In the genomic region with DNA sequence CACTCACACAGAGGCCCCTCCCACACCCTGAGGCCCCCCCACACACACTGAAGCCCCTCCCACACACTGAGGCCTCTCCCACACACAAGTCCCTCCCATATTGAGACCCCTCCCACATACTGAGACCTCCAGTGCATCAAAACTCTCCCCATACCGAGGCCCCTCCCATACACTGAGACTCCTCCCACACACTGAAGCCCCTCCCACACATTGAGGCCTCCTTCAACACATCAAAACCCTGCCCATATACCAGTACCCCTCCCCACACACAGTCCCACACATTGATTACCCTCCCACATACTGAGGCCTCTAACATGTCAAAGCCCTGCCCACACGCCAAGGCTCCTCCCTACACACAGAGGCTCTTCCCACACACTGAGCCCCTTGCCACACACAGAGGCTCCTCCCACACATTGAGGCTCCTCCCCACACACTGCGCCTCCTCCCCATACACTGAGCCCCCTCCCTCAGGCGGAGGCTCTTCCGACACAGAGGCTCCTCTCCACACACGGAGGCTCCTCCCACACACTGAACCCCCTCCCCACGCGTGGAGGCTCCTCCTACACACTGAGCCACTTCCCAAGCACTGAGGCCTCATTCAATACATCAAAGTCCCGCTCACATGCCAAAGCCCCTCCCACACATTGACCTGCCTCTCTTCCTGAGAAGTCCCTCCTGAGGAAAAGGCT, we compare ENCODE assay signal across 18 cellular contexts.
A peak's percentile ranks its signal among the peaks of the same experiment; 100 is the strongest.
DNase-seq lines count a peak whose midpoint lies in the region; ATAC-seq and TF ChIP-seq lines count a peak whose summit lies in the region.
"Had no signal": no experiment of that assay in that cellular context is flagged by ENCODE, and none has a peak within 500 bp of the region (broad histone marks: within the 10 kb centered on the region; RNA-seq: fewer than 3 reads in every experiment).

No MANE protein-coding gene starts in this region.

- CTCF ChIA-PET in activated CD8-positive, alpha-beta T cell treated with anti-CD3 and anti-CD28 coated beads for 36 hours (lab: Charles Lee) = no interaction called here
- CTCF ChIA-PET in activated CD8-positive, alpha-beta T cell treated with anti-CD3 and anti-CD28 coated beads, Interleukin-2, amount 10 ng/mL, durations not matched to agents 7 days and 5 days (lab: Charles Lee) = no interaction called here
- CTCF ChIA-PET in CD8-positive, alpha-beta T cell (lab: Charles Lee) = no interaction called here
- CTCF ChIA-PET in Calu3 (lab: Charles Lee) = no interaction called here

- DNase-seq in activated CD8-positive, alpha-beta T cell treated with anti-CD3 and anti-CD28 coated beads for 36 hours = no peak
- no peak for DNase-seq in activated CD8-positive, alpha-beta T cell treated with anti-CD3 and anti-CD28 coated beads, Interleukin-2, amount 10 ng/mL, durations not matched to agents 7 days and 5 days
- DNase-seq in SK-N-DZ (ENCODE audit: low spot score) = peak; percentile 24
- DNase-seq in iPS DF 6.9 (ENCODE audit: low read depth, low spot score) = peak; percentile 22
- DNase-seq in osteocyte (ENCODE audit: extremely low spot score, unreplicated experiment) = peak; percentile 67
- DNase-seq in CD8-positive, alpha-beta T cell = no peak
- no peak for DNase-seq in HUDEP-2 (lab: John Stamatoyannopoulos, UW; ENCODE audit: unreplicated experiment in 76 of 76)
- DNase-seq in Calu3 = no peak
- DNase-seq: C1 segment of cervical spinal cord, COR-L47, Karpas-422, NCI-H1417 treated with DMSO at 0.1 percent for 48 hours, NCI-H2029 treated with DMSO at 0.1 percent for 48 hours, NCI-H2227 treated with DMSO at 0.1 percent for 48 hours, NCI-H526, OCI-M1, RPMI8226 had no signal

- POLR2A ChIA-PET in activated CD8-positive, alpha-beta T cell treated with anti-CD3 and anti-CD28 coated beads for 36 hours (lab: Charles Lee) = no interaction called here
- POLR2A ChIA-PET in activated CD8-positive, alpha-beta T cell treated with anti-CD3 and anti-CD28 coated beads, Interleukin-2, amount 10 ng/mL, durations not matched to agents 7 days and 5 days (lab: Charles Lee) = no interaction called here
- POLR2A ChIA-PET in CD8-positive, alpha-beta T cell (lab: Charles Lee) = no interaction called here

- intact Hi-C loops in activated CD8-positive, alpha-beta T cell treated with anti-CD3 and anti-CD28 coated beads for 36 hours (cut with micrococcal nuclease) = no loop called here
- intact Hi-C loops in CD8-positive, alpha-beta T cell (cut with DNase I, micrococcal nuclease) = no loop called here
- intact Hi-C loops in Calu3 (cut with micrococcal nuclease; ENCODE audit: unreplicated experiment) = no loop called here

- no peaks in the 10 kb centered on the region; the same call in 1 of the 2 replicates for H3K4me1 ChIP-seq in iPS DF 6.9 (ENCODE audit: control insufficient read depth, insufficient read depth, low read length)
- no peaks in the 10 kb centered on the region for H3K4me1 ChIP-seq in CD8-positive, alpha-beta T cell (ENCODE audit: insufficient read depth, low read length)

- no peaks in the 10 kb centered on the region for H3K27me3 ChIP-seq in iPS DF 6.9 (ENCODE audit: control insufficient read depth, insufficient read depth, low read length)
- H3K27me3 ChIP-seq in CD8-positive, alpha-beta T cell (ENCODE audit: insufficient read depth, low read length) = no peaks in the 10 kb centered on the region

- no TSS peak for BruUV-seq in Calu3 (replicated peaks; lab: Mats Ljungman, UMichigan)

- H3K4me3 Mint-ChIP-seq in activated CD8-positive, alpha-beta T cell treated with anti-CD3 and anti-CD28 coated beads for 36 hours = no peak overlapping the region
- no peak overlapping the region for H3K4me3 Mint-ChIP-seq in activated CD8-positive, alpha-beta T cell treated with anti-CD3 and anti-CD28 coated beads, Interleukin-2, amount 10 ng/mL, durations not matched to agents 7 days and 5 days
- H3K4me3 Mint-ChIP-seq in osteocyte (ENCODE audit: unreplicated experiment) = no peak overlapping the region
- H3K4me3 Mint-ChIP-seq in CD8-positive, alpha-beta T cell = no peak overlapping the region
- no peak overlapping the region for H3K4me3 Mint-ChIP-seq in Calu3 (ENCODE audit: low read depth, unreplicated experiment)

- no peaks in the 10 kb centered on the region for H3K9me3 ChIP-seq in iPS DF 6.9 (ENCODE audit: control insufficient read depth, insufficient read depth, low read length)
- H3K9me3 ChIP-seq in CD8-positive, alpha-beta T cell (ENCODE audit: low read length) = no peaks in the 10 kb centered on the region

- ATAC-seq in activated CD8-positive, alpha-beta T cell treated with anti-CD3 and anti-CD28 coated beads for 36 hours = peak; percentile 39
- ATAC-seq in activated CD8-positive, alpha-beta T cell treated with anti-CD3 and anti-CD28 coated beads, Interleukin-2, amount 10 ng/mL, durations not matched to agents 7 days and 5 days = no peak
- ATAC-seq in CD8-positive, alpha-beta T cell = no peak
- ATAC-seq: HepG2 had no signal

- peaks cover 12% of the 10 kb centered on the region for H3K27me3 Mint-ChIP-seq in activated CD8-positive, alpha-beta T cell treated with anti-CD3 and anti-CD28 coated beads for 36 hours
- peaks cover 2% of the 10 kb centered on the region for H3K27me3 Mint-ChIP-seq in activated CD8-positive, alpha-beta T cell treated with anti-CD3 and anti-CD28 coated beads, Interleukin-2, amount 10 ng/mL, durations not matched to agents 7 days and 5 days (ENCODE audit: low read depth)
- H3K27me3 Mint-ChIP-seq in osteocyte (ENCODE audit: unreplicated experiment) (peaks cover 29% of the 10 kb centered on the region), Calu3 (ENCODE audit: unreplicated experiment) (peaks cover 40% of the 10 kb centered on the region)
- H3K27me3 Mint-ChIP-seq in CD8-positive, alpha-beta T cell (ENCODE audit: low read depth) = peaks cover 21% of the 10 kb centered on the region

- no peaks in the 10 kb centered on the region for H3K4me1 Mint-ChIP-seq in activated CD8-positive, alpha-beta T cell treated with anti-CD3 and anti-CD28 coated beads for 36 hours (ENCODE audit: low read depth)
- H3K4me1 Mint-ChIP-seq in activated CD8-positive, alpha-beta T cell treated with anti-CD3 and anti-CD28 coated beads, Interleukin-2, amount 10 ng/mL, durations not matched to agents 7 days and 5 days (ENCODE audit: low read depth) = no peaks in the 10 kb centered on the region
- H3K4me1 Mint-ChIP-seq in osteocyte (ENCODE audit: unreplicated experiment) = no peaks in the 10 kb centered on the region
- H3K4me1 Mint-ChIP-seq in CD8-positive, alpha-beta T cell (ENCODE audit: low read depth) = no peaks in the 10 kb centered on the region
- no peaks in the 10 kb centered on the region for H3K4me1 Mint-ChIP-seq in Calu3 (ENCODE audit: low read depth, unreplicated experiment)

- TF ChIP-seq CTCF in activated CD8-positive, alpha-beta T cell treated with anti-CD3 and anti-CD28 coated beads for 36 hours (IDR thresholded peaks at IDR 0.05) = no peak
- TF ChIP-seq CTCF in osteocyte (IDR thresholded peaks at IDR 0.05) (no peak), Calu3 (IDR thresholded peaks at IDR 0.05; ENCODE audit: unreplicated experiment) (no peak)
- no peak for TF ChIP-seq CTCF in CD8-positive, alpha-beta T cell (IDR thresholded peaks at IDR 0.05)

- no peak overlapping the region for H3K27ac Mint-ChIP-seq in activated CD8-positive, alpha-beta T cell treated with anti-CD3 and anti-CD28 coated beads for 36 hours
- no peak overlapping the region for H3K27ac Mint-ChIP-seq in activated CD8-positive, alpha-beta T cell treated with anti-CD3 and anti-CD28 coated beads, Interleukin-2, amount 10 ng/mL, durations not matched to agents 7 days and 5 days
- H3K27ac Mint-ChIP-seq in osteocyte (ENCODE audit: unreplicated experiment) = no peak overlapping the region
- H3K27ac Mint-ChIP-seq in CD8-positive, alpha-beta T cell = no peak overlapping the region
- no peak overlapping the region for H3K27ac Mint-ChIP-seq in Calu3 (ENCODE audit: unreplicated experiment)

- no CpG with 5 or more reads among the region's 9 CpGs for WGBS in iPS DF 6.9 (ENCODE audit: insufficient coverage, insufficient read length)

- peaks cover 6% of the 10 kb centered on the region for H3K9me3 Mint-ChIP-seq in activated CD8-positive, alpha-beta T cell treated with anti-CD3 and anti-CD28 coated beads for 36 hours
- H3K9me3 Mint-ChIP-seq in activated CD8-positive, alpha-beta T cell treated with anti-CD3 and anti-CD28 coated beads, Interleukin-2, amount 10 ng/mL, durations not matched to agents 7 days and 5 days (ENCODE audit: insufficient read depth) = peaks cover 8% of the 10 kb centered on the region
- H3K9me3 Mint-ChIP-seq in osteocyte (ENCODE audit: unreplicated experiment) (peaks cover 5% of the 10 kb centered on the region), Calu3 (ENCODE audit: low read depth, unreplicated experiment) (no peaks in the 10 kb centered on the region)
- peaks cover 14% of the 10 kb centered on the region for H3K9me3 Mint-ChIP-seq in CD8-positive, alpha-beta T cell

- no peak overlapping the region for H3K27ac ChIP-seq in iPS DF 6.9 (ENCODE audit: low read length)
- no peak overlapping the region for H3K27ac ChIP-seq in CD8-positive, alpha-beta T cell (ENCODE audit: low read depth, low read length)

- H3K4me3 ChIP-seq in iPS DF 6.9 (ENCODE audit: low read length) = no peak overlapping the region
- H3K4me3 ChIP-seq in CD8-positive, alpha-beta T cell (ENCODE audit: low read depth, low read length) = no peak overlapping the region

- H3K36me3 ChIP-seq in iPS DF 6.9 (ENCODE audit: control insufficient read depth, insufficient read depth, low read length) = no peaks in the 10 kb centered on the region
- no peaks in the 10 kb centered on the region for H3K36me3 ChIP-seq in CD8-positive, alpha-beta T cell (ENCODE audit: insufficient read depth, low read length)

- no peaks in the 10 kb centered on the region for H3K36me3 Mint-ChIP-seq in activated CD8-positive, alpha-beta T cell treated with anti-CD3 and anti-CD28 coated beads for 36 hours (ENCODE audit: low read depth)
- no peaks in the 10 kb centered on the region for H3K36me3 Mint-ChIP-seq in activated CD8-positive, alpha-beta T cell treated with anti-CD3 and anti-CD28 coated beads, Interleukin-2, amount 10 ng/mL, durations not matched to agents 7 days and 5 days (ENCODE audit: low read depth)
- H3K36me3 Mint-ChIP-seq in osteocyte (ENCODE audit: unreplicated experiment) (no peaks in the 10 kb centered on the region), Calu3 (ENCODE audit: insufficient read depth, unreplicated experiment) (no peaks in the 10 kb centered on the region)
- no peaks in the 10 kb centered on the region for H3K36me3 Mint-ChIP-seq in CD8-positive, alpha-beta T cell

Comparison
In these comparisons a context has a peak if more than half of its experiments do, and no peak if none do; other contexts are left out.
1. DNase-seq: peak in SK-N-DZ (single experiment), iPS DF 6.9 (single experiment) and osteocyte (single experiment); none in activated CD8-positive, alpha-beta T cell treated with anti-CD3 and anti-CD28 coated beads for 36 hours (single experiment), activated CD8-positive, alpha-beta T cell treated with anti-CD3 and anti-CD28 coated beads, Interleukin-2, amount 10 ng/mL, durations not matched to agents 7 days and 5 days (single experiment), CD8-positive, alpha-beta T cell (0 of 7), HUDEP-2 (0 of 76) and Calu3 (single experiment).